ENCODE assay signal across 10 cellular contexts in the genomic region with DNA sequence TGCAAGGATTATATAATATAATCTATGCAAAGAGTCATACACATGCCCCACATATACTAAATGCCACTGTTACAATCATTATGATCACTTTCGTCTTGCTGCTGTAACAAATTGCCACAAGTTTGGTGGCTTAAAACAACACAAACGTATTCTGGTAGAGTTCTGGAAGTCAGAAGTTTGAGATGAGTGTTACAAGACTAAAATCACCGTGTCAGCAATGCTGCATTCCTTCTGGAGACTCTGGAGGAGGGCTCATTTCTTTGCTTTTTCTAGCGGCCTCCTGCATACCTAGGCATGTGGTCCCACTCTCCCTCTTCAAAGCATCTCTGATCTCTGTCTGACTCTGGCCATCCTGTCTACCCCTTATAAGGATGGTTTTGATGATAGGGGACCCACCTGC. TPM values are rescaled to one million over a fixed set of nuclear protein-coding genes. Genes with fewer than 3 reads are reported as not detected.
DNase-seq lines count a peak whose midpoint lies in the region; ATAC-seq and TF ChIP-seq lines count a peak whose summit lies in the region.
"Had no signal": no experiment of that assay in that cellular context is flagged by ENCODE, and none has a peak within 500 bp of the region (broad histone marks: within the 10 kb centered on the region; RNA-seq: fewer than 3 reads in every experiment).

No MANE protein-coding gene starts in this region.

- peaks cover 0 to under 1% of the 10 kb centered on the region in 2 donors for H3K36me3 ChIP-seq in stomach smooth muscle (ENCODE audit: control insufficient read depth in 2 of 2, insufficient read depth in 2 of 2, low read length in 2 of 2)

- no peak for DNase-seq in activated naive CD4-positive, alpha-beta T cell treated with anti-CD3 and anti-CD28 coated beads, Interleukin-2, amount 10 ng/mL, durations not matched to agents 7 days and 5 days
- no peak for DNase-seq in activated naive CD4-positive, alpha-beta T cell treated with anti-CD3 and anti-CD28 coated beads, Interleukin-2, amount 50 U/mL, for 16 hours
- no peak for DNase-seq in T-cell
- DNase-seq in epithelial cell of proximal tubule (ENCODE audit: low read depth), result no peak
- DNase-seq in DMS79 (lab: John Stamatoyannopoulos, UW), result no peak
- DNase-seq in NCI-H1092 treated with DMSO at 0.1 percent for 48 hours (lab: John Stamatoyannopoulos, UW), result no peak
- DNase-seq: activated gamma-delta T cell treated with Interleukin-2 at 50 U/mL for 16 hours had no signal

- ATAC-seq in T-cell (replicated peaks in 1 of 4) (no peak), GM21825 (IDR thresholded peaks at IDR 0.05; ENCODE audit: unreplicated experiment) (no peak)

- TF ChIP-seq CTCF in epithelial cell of proximal tubule (conservative IDR thresholded peaks at IDR 0.05; ENCODE audit: low read depth, low read length), result no peak

- H3K4me1 ChIP-seq in stomach smooth muscle (ENCODE audit: control insufficient read depth, insufficient read depth, low read length), result peaks cover 12% of the 10 kb centered on the region

- no peaks in the 10 kb centered on the region for H3K27me3 Mint-ChIP-seq in activated naive CD4-positive, alpha-beta T cell treated with anti-CD3 and anti-CD28 coated beads, Interleukin-2, amount 10 ng/mL, durations not matched to agents 7 days and 5 days
- no peaks in the 10 kb centered on the region for H3K27me3 Mint-ChIP-seq in T-cell

- no peaks in the 10 kb centered on the region for H3K27me3 ChIP-seq in stomach smooth muscle (ENCODE audit: control insufficient read depth in 1 of 2, insufficient read depth in 2 of 2, low read length in 2 of 2)

- POLR2A ChIA-PET in T-cell (lab: Charles Lee), result interaction anchor here (0.6 to 1.8 kb wide), 6 partner anchors 18 to 756 kb away, joined by 3 to 11 read pairs (median 4); a partner anchor contains a TSS

- H3K4me3 ChIP-seq in epithelial cell of proximal tubule (ENCODE audit: low read depth, low read length) (peak overlapping the region; percentile 65), stomach smooth muscle (ENCODE audit: low read length in 2 of 2) (peak overlapping the region in 1 of 2 donors; percentile 89)

- no peaks in the 10 kb centered on the region for H3K9me3 ChIP-seq in stomach smooth muscle (ENCODE audit: control insufficient read depth in 2 of 2, low read length in 2 of 2)

- peak overlapping the region; percentile 87 for H3K27ac ChIP-seq in stomach smooth muscle (ENCODE audit: low read length)

- H3K4me1 Mint-ChIP-seq in activated naive CD4-positive, alpha-beta T cell treated with anti-CD3 and anti-CD28 coated beads, Interleukin-2, amount 10 ng/mL, durations not matched to agents 7 days and 5 days, result peaks cover 44% of the 10 kb centered on the region
- H3K4me1 Mint-ChIP-seq in T-cell, result peaks cover 50 to 55% (median 51%) of the 10 kb centered on the region in 3 donors

- peak overlapping the region; percentile 99 for H3K27ac Mint-ChIP-seq in activated naive CD4-positive, alpha-beta T cell treated with anti-CD3 and anti-CD28 coated beads, Interleukin-2, amount 10 ng/mL, durations not matched to agents 7 days and 5 days
- H3K27ac Mint-ChIP-seq in T-cell, result peak overlapping the region; percentile 94 to 98

- no peaks in the 10 kb centered on the region for H3K9me3 Mint-ChIP-seq in activated naive CD4-positive, alpha-beta T cell treated with anti-CD3 and anti-CD28 coated beads, Interleukin-2, amount 10 ng/mL, durations not matched to agents 7 days and 5 days
- no peaks in the 10 kb centered on the region for H3K9me3 Mint-ChIP-seq in T-cell

- no peak overlapping the region for H3K9ac ChIP-seq in stomach smooth muscle (ENCODE audit: low read length in 2 of 2)

- H3K36me3 Mint-ChIP-seq in activated naive CD4-positive, alpha-beta T cell treated with anti-CD3 and anti-CD28 coated beads, Interleukin-2, amount 10 ng/mL, durations not matched to agents 7 days and 5 days, result peaks cover 9% of the 10 kb centered on the region
- H3K36me3 Mint-ChIP-seq in T-cell, result peaks cover 1% of the 10 kb centered on the region

- CTCF ChIA-PET in activated naive CD4-positive, alpha-beta T cell treated with anti-CD3 and anti-CD28 coated beads, Interleukin-2, amount 10 ng/mL, durations not matched to agents 7 days and 5 days (lab: Charles Lee), result no interaction called here
- CTCF ChIA-PET in T-cell (lab: Charles Lee), result interaction anchor here in 1 of 2 donors (0.6 kb wide), 1 partner anchor 454 kb away, joined by 3 read pairs; no protein-coding TSS in a partner anchor

- H3K4me3 Mint-ChIP-seq in activated naive CD4-positive, alpha-beta T cell treated with anti-CD3 and anti-CD28 coated beads, Interleukin-2, amount 10 ng/mL, durations not matched to agents 7 days and 5 days, result peak overlapping the region; percentile 100
- H3K4me3 Mint-ChIP-seq in T-cell, result peak overlapping the region; percentile 95 to 98 (median 97)

RNA-seq across cellular contexts. Expression of a gene that starts 1.4 kb away (rescaled TPM):
- total RNA-seq in T-cell (10 to 100 TPM; 36.1 to 48.9 (median 40.6) TPM), epithelial cell of proximal tubule (5.2 and 8.0 TPM in 2 replicates)

RNA-seq across cellular contexts. Expression of a gene that starts 24.7 kb away (rescaled TPM):
- total RNA-seq in T-cell (under 1 TPM; 0.19 to 0.82 (median 0.37) TPM), epithelial cell of proximal tubule (not detected in 2 replicates)
- total RNA-seq: myocyte had no signal
